Comparison of ENCODE assay signal across 8 cellular contexts in the genomic region with DNA sequence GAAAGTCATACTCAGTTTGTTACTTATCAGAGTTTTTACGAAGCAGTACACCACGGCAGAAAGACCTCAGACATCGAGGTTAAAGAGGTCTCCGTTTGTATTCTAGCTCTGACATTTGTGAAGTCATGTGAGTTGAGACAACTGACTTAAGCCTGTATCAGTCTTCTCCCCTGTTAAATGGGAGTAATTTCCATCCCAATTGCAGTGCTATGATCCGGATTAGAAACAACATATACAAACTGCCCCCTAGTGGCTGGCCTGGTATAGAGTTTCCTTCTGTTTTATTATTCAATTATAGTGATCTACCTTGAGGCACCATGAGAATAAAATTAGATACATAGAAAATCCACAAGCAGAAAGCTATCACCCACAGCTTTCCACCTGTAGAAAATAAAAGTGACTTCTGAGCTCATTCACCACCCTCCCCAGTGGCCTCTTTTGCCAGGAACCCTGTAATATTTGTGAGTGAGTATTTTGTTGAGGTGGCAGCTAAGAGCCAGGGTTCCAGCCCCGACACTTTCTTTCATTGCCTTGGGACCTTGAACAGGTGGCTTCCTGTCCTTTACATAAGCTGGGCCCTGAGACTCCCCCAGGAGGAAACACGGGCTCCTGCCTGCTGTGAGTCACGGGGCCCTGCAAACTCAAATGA.
A peak's percentile ranks its signal among the peaks of the same experiment; 100 is the strongest.
DNase-seq lines count a peak whose midpoint lies in the region; ATAC-seq and TF ChIP-seq lines count a peak whose summit lies in the region.

No MANE protein-coding gene starts in this region.

- H3K27me3 ChIP-seq in OCI-LY3 (ENCODE audit: low read depth, low read length) (no peaks in the 10 kb centered on the region), testis (no peaks in the 10 kb centered on the region)

- peak; percentile 14 to 32 for DNase-seq in stimulated activated CD4-positive, alpha-beta T cell treated with anti-CD3 and anti-CD28 coated beads, Interleukin-2, amount 100 ng/mL, for 48 hours
- DNase-seq in stimulated activated CD4-positive, alpha-beta T cell treated with anti-CD3 and anti-CD28 coated beads, Interleukin-4, amount 100 ng/mL, for 4 hours, result no peak
- DNase-seq in fibroblast of the conjunctiva (ENCODE audit: low read depth) (peak; percentile 13), testis (peak; percentile 73), GM03348 (ENCODE audit: low spot score) (no peak), NCI-H1048 (lab: John Stamatoyannopoulos, UW) (no peak)

- peak; percentile 53 for TF ChIP-seq CTCF in OCI-LY3 (IDR thresholded peaks at IDR 0.05; ENCODE audit: low read depth, low read length)
- TF ChIP-seq CTCF in testis (IDR thresholded peaks at IDR 0.05), result peak in 2 of 3 experiments; percentile 54 to 76

- no peak for ATAC-seq in HG03520 (IDR thresholded peaks at IDR 0.05; ENCODE audit: unreplicated experiment)

- H3K27ac ChIP-seq in OCI-LY3 (ENCODE audit: low read length), result no peak overlapping the region
- no peak overlapping the region for H3K27ac ChIP-seq in testis

- no peaks in the 10 kb centered on the region for H3K36me3 ChIP-seq in OCI-LY3 (replicated peaks; ENCODE audit: low read depth, low read length)
- H3K36me3 ChIP-seq in testis (ENCODE audit: low read depth, missing control alignments), result no peaks in the 10 kb centered on the region

- H3K4me1 ChIP-seq in OCI-LY3 (ENCODE audit: low read length) (no peaks in the 10 kb centered on the region), testis (peaks cover 6% of the 10 kb centered on the region)

- no peak overlapping the region for H2AFZ ChIP-seq in OCI-LY3 (ENCODE audit: low read depth, low read length)

- TF ChIP-seq POLR2A in testis (IDR thresholded peaks at IDR 0.05), result no peak

- no peak overlapping the region for H3K9ac ChIP-seq in OCI-LY3 (ENCODE audit: low read length)

- no peak overlapping the region for H3K4me2 ChIP-seq in OCI-LY3 (ENCODE audit: low read length)

- H3K4me3 ChIP-seq in OCI-LY3 (ENCODE audit: low read length) (no peak overlapping the region), testis (no peak overlapping the region)

- 78 to 79% methylated on average over 6 to 8 of the region's 8 CpGs for WGBS in testis, 2 donors

- H3K9me3 ChIP-seq in OCI-LY3 (ENCODE audit: insufficient read depth, low read length) (no peaks in the 10 kb centered on the region), testis (no peaks in the 10 kb centered on the region)

- intact Hi-C loops in testis (cut with DNase I; ENCODE audit: low total_unique reads), result no loop called here

- no peaks in the 10 kb centered on the region for H3K79me2 ChIP-seq in OCI-LY3 (ENCODE audit: low read length)

- no peaks in the 10 kb centered on the region for H4K20me1 ChIP-seq in OCI-LY3 (ENCODE audit: insufficient read depth, low read length)

Comparison
In these comparisons a context has a peak if more than half of its experiments do, and no peak if none do; other contexts are left out.
1. DNase-seq: peak in stimulated activated CD4-positive, alpha-beta T cell treated with anti-CD3 and anti-CD28 coated beads, Interleukin-2, amount 100 ng/mL, for 48 hours (2 of 2), fibroblast of the conjunctiva (single experiment) and testis (single experiment); none in stimulated activated CD4-positive, alpha-beta T cell treated with anti-CD3 and anti-CD28 coated beads, Interleukin-4, amount 100 ng/mL, for 4 hours (0 of 2), GM03348 (single experiment) and NCI-H1048 (single experiment).